Comparison of ENCODE assay signal across 8 cellular contexts in genomic region chr13:110713642-110713952, GRCh38. TPM values are rescaled to one million over a fixed set of nuclear protein-coding genes. Genes with fewer than 3 reads are reported as not detected.
DNase-seq lines count a peak whose midpoint lies in the region; ATAC-seq and TF ChIP-seq lines count a peak whose summit lies in the region.

Gene ING1, plus strand, starts transcription at chr13:110713700. Its CDS starts 450 bp downstream, at chr13:110714150.

- peak within 1 kb of the TSS; percentile 31 for H4K5ac ChIP-seq in IMR-90 (ENCODE audit: low read depth, low read length)

- peak within 1 kb of the TSS; percentile 84 for H3K14ac ChIP-seq in IMR-90 (replicated peaks; ENCODE audit: low read depth, low read length)

- no peaks in the 10 kb centered on the region; the same call in 1 of the 2 replicates for H3K4me1 ChIP-seq in IMR-90 (ENCODE audit: control insufficient read depth, insufficient read depth, low read length)
- peaks cover 6 to 26% of the 10 kb centered on the region in 2 donors for H3K4me1 ChIP-seq in muscle layer of duodenum (ENCODE audit: control insufficient read depth in 1 of 2, insufficient read depth in 2 of 2, low read length in 2 of 2)

- TF ChIP-seq POLR2A in IMR-90 (IDR thresholded peaks at IDR 0.05; ENCODE audit: low read depth, low read length) = no peak

- intact Hi-C loops in IMR-90 (cut with micrococcal nuclease) = loop anchor here (2.0 kb wide), 1 partner anchor 97 kb away; no protein-coding TSS in a partner anchor

- CTCF ChIA-PET in AG04450 (lab: Charles Lee) (no interaction called here), IMR-90 (lab: Yijun Ruan, JAX) (no interaction called here)

- H3K9me1 ChIP-seq in IMR-90 (ENCODE audit: insufficient read depth, low read length) = no peaks in the 10 kb centered on the region; the same call in 1 of the 2 replicates

- ATAC-seq in IMR-90 (ENCODE audit: low read depth) (no peak), GM18870 (IDR thresholded peaks at IDR 0.05; ENCODE audit: unreplicated experiment) (no peak)

- POLR2A ChIA-PET in AG04450 (lab: Yijun Ruan, JAX) = no interaction called here
- POLR2A ChIA-PET in IMR-90 (lab: Charles Lee; ENCODE audit: unreplicated experiment) = no interaction called here

- H2BK20ac ChIP-seq in IMR-90 (ENCODE audit: low read depth, low read length) = no peak within 1 kb of the TSS

- dilution Hi-C loops in IMR-90 (cut with HindIII; ENCODE audit: low sequenced_read_pairs, unreplicated experiment) = no loop called here

- WGBS in IMR-90 (ENCODE audit: extremely low coverage in 2 of 2, insufficient read length in 1 of 2), 2 experiments = no CpG with 5 or more reads among the region's 45 CpGs

- peak within 1 kb of the TSS; percentile 100 for H3K27ac ChIP-seq in AG04450 (ENCODE audit: low read depth, low read length)
- peak within 1 kb of the TSS; percentile 89 for H3K27ac ChIP-seq in IMR-90 (ENCODE audit: insufficient read depth, low read length)
- H3K27ac ChIP-seq in muscle layer of duodenum (ENCODE audit: low read length) = peak within 1 kb of the TSS; percentile 98

- peaks cover 30% of the 10 kb centered on the region for H4K20me1 ChIP-seq in IMR-90 (ENCODE audit: insufficient read depth, low read length)

- peak within 1 kb of the TSS; percentile 86 for H3K4ac ChIP-seq in IMR-90 (ENCODE audit: low read depth, low read length)

- peak within 1 kb of the TSS; percentile 83 for H3K56ac ChIP-seq in IMR-90 (ENCODE audit: extremely low read depth, insufficient read depth, low read length)

- BruUV-seq in IMR-90 (replicated peaks; lab: Mats Ljungman, UMichigan) = no TSS peak

- H2BK120ac ChIP-seq in IMR-90 (ENCODE audit: low read depth, low read length) = peak within 1 kb of the TSS; percentile 31; the same call in 1 of the 2 replicates

- no peak within 1 kb of the TSS; the same call in 2 of the 3 replicates for H2BK15ac ChIP-seq in IMR-90 (ENCODE audit: low read depth, low read length)

- H3K9me3 ChIP-seq in AG04450 (ENCODE audit: control insufficient read depth, insufficient read depth, low read length) = peaks cover 5% of the 10 kb centered on the region; the same call in 1 of the 2 replicates
- H3K9me3 ChIP-seq in IMR-90 (ENCODE audit: control insufficient read depth, insufficient read depth, low read length) = no peaks in the 10 kb centered on the region
- H3K9me3 ChIP-seq in muscle layer of duodenum (ENCODE audit: control insufficient read depth in 1 of 2, low read length in 2 of 2) = no peaks in the 10 kb centered on the region

- peak within 1 kb of the TSS; percentile 26 to 93 for H4K8ac ChIP-seq in IMR-90 (ENCODE audit: low read depth in 2 of 2, low read length in 2 of 2)

- H3K23ac ChIP-seq in IMR-90 (ENCODE audit: low read depth, low read length) = peak within 1 kb of the TSS; percentile 84

- H3K9ac ChIP-seq in IMR-90 (ENCODE audit: low read depth, low read length) = peak within 1 kb of the TSS; percentile 87

- in situ Hi-C loops in IMR-90 (cut with MboI; ENCODE audit: low sequenced_read_pairs) = no loop called here

- no peak for TF ChIP-seq RAD21 in IMR-90 (IDR thresholded peaks at IDR 0.05; ENCODE audit: low read length)

- H2BK5ac ChIP-seq in IMR-90 (ENCODE audit: low read depth, low read length, poor library complexity, severe bottlenecking) = peak within 1 kb of the TSS; percentile 89

- H2AK9ac ChIP-seq in IMR-90 (replicated peaks; ENCODE audit: low read depth, low read length, poor library complexity) = peak within 1 kb of the TSS; percentile 99

- H3K79me1 ChIP-seq in IMR-90 (ENCODE audit: low read depth in 1 of 2, low read length in 2 of 2) = peaks cover 6 to 30% of the 10 kb centered on the region in 2 experiments; a peak in 3 of 4 replicates

- H2AK5ac ChIP-seq in IMR-90 (ENCODE audit: low read depth, low read length) = peak within 1 kb of the TSS; percentile 88

- H3K27me3 ChIP-seq in AG04450 (ENCODE audit: control insufficient read depth, insufficient read depth, low read length) (no peaks in the 10 kb centered on the region), IMR-90 (ENCODE audit: control insufficient read depth, insufficient read depth, low read length) (no peaks in the 10 kb centered on the region), muscle layer of duodenum (ENCODE audit: low read depth, low read length) (no peaks in the 10 kb centered on the region)

- DNase-seq in AG04450 (ENCODE audit: low read depth, low spot score) (no peak), IMR-90 (no peak), choroid plexus epithelial cell (ENCODE audit: low read depth) (no peak), NOMO-1 (lab: John Stamatoyannopoulos, UW; ENCODE audit: unreplicated experiment in 2 of 2) (no peak), NCI-H524 (lab: John Stamatoyannopoulos, UW) (no peak)
- no peak for DNase-seq in activated effector memory CD4-positive, alpha-beta T cell treated with Interleukin-2 at 50 U/mL for 16 hours

- TF ChIP-seq CTCF in AG04450 (IDR thresholded peaks at IDR 0.05; ENCODE audit: low read depth, low read length) = no peak
- no peak for TF ChIP-seq CTCF in IMR-90 (conservative IDR thresholded peaks at IDR 0.05; ENCODE audit: low read depth, low read length)
- no peak for TF ChIP-seq CTCF in choroid plexus epithelial cell (conservative IDR thresholded peaks at IDR 0.05; ENCODE audit: low read depth, low read length)

- no peaks in the 10 kb centered on the region for H3K36me3 ChIP-seq in IMR-90 (ENCODE audit: control insufficient read depth, insufficient read depth, low read length)
- H3K36me3 ChIP-seq in muscle layer of duodenum (ENCODE audit: control insufficient read depth in 1 of 2, insufficient read depth in 2 of 2, low read length in 2 of 2) = peaks cover 0 to 7% of the 10 kb centered on the region in 2 donors

- peak within 1 kb of the TSS; percentile 63 for H3K18ac ChIP-seq in IMR-90 (ENCODE audit: low read depth, low read length)

- H3K4me2 ChIP-seq in IMR-90 (ENCODE audit: low read depth, low read length) = peak within 1 kb of the TSS; percentile 71

- peak within 1 kb of the TSS; percentile 69 for H4K91ac ChIP-seq in IMR-90 (ENCODE audit: insufficient read depth, low read depth, low read length)

- peak within 1 kb of the TSS; percentile 94 for H2AFZ ChIP-seq in IMR-90 (replicated peaks; ENCODE audit: low read length, poor library complexity)

- H3K4me3 ChIP-seq in AG04450 (ENCODE audit: low read depth, low read length) = peak within 1 kb of the TSS; percentile 96
- peak within 1 kb of the TSS; percentile 98 for H3K4me3 ChIP-seq in IMR-90 (ENCODE audit: insufficient read depth, low read depth, low read length)
- peak within 1 kb of the TSS; percentile 96 for H3K4me3 ChIP-seq in choroid plexus epithelial cell (ENCODE audit: low read depth, low read length)
- peak within 1 kb of the TSS; percentile 86 to 89 for H3K4me3 ChIP-seq in muscle layer of duodenum (ENCODE audit: low read depth in 1 of 2, low read length in 2 of 2)

TF ChIP-seq in IMR-90, 13 proteins besides CTCF, POLR2A, EP300 and RAD21:
- no peak for TF ChIP-seq ELK1 (IDR thresholded peaks at IDR 0.05; ENCODE audit: borderline replicate concordance, low read depth, low read length)
- TF ChIP-seq SMC3 (IDR thresholded peaks at IDR 0.05; ENCODE audit: low read depth, low read length) = no peak
- no peak for TF ChIP-seq BHLHE40 (IDR thresholded peaks at IDR 0.05; ENCODE audit: low read depth, low read length)
- no peak; the same call in 1 of the 2 replicates for TF ChIP-seq MXI1 (IDR thresholded peaks at IDR 0.05; ENCODE audit: borderline replicate concordance, low read depth, low read length)
- TF ChIP-seq RFX5 (IDR thresholded peaks at IDR 0.05; ENCODE audit: low read depth, low read length) = no peak
- TF ChIP-seq NFE2L2 (IDR thresholded peaks at IDR 0.05; ENCODE audit: low read depth, low read length) = no peak
- TF ChIP-seq RCOR1 (IDR thresholded peaks at IDR 0.05; ENCODE audit: insufficient replicate concordance, low read length) = no peak
- TF ChIP-seq CHD1 (IDR thresholded peaks at IDR 0.05; ENCODE audit: low read depth, low read length) = no peak
- no peak for TF ChIP-seq MAZ (IDR thresholded peaks at IDR 0.05; ENCODE audit: borderline replicate concordance, low read depth, low read length)
- TF ChIP-seq FOS (IDR thresholded peaks at IDR 0.05; ENCODE audit: low read depth, low read length) = no peak
- TF ChIP-seq CEBPB (IDR thresholded peaks at IDR 0.05; ENCODE audit: low read depth, low read length) = no peak
- no peak for TF ChIP-seq USF2 (IDR thresholded peaks at IDR 0.05; ENCODE audit: low read depth, low read length)
- TF ChIP-seq MAFK (IDR thresholded peaks at IDR 0.05; ENCODE audit: low read depth, low read length) = no peak

RNA-seq across cellular contexts. Expression of gene ING1, which starts in this region (rescaled TPM):
- 8.7 TPM in 2 replicates for polyA plus RNA-seq in AG04450 (2011; rRNA removed)
- polyA minus RNA-seq in AG04450 (2011; rRNA and poly(A)+ RNA removed) = 7.9 and 8.0 TPM in 2 replicates
- total RNA-seq in IMR-90 (2012; rRNA removed) = 9.1 and 11.7 TPM in 2 replicates
- 13.5 and 17.5 TPM in 2 replicates for polyA plus RNA-seq in IMR-90 (2012; rRNA removed)
- polyA plus RNA-seq in IMR-90 (2012; cell fraction: cytosol; rRNA removed) = 12.9 and 25.4 TPM in 2 replicates
- 22.3 and 33.7 TPM in 2 replicates for polyA plus RNA-seq in IMR-90 (2012; cell fraction: nucleus; rRNA removed; ENCODE audit: low replicate concordance)
